ENCODE assay signal across 8 cellular contexts in genomic region chr22:38705235-38706100, GRCh38. TPM values are rescaled to one million over a fixed set of nuclear protein-coding genes. Genes with fewer than 3 reads are reported as not detected.
DNase-seq lines count a peak whose midpoint lies in the region; ATAC-seq and TF ChIP-seq lines count a peak whose summit lies in the region.

GTPBP1 (plus strand) TSS chr22:38705944; CDS start chr22:38705956, 12 bp downstream.

- peak within 1 kb of the TSS; percentile 74 to 98 (median 88) for H3K4me3 ChIP-seq in heart right ventricle
- H3K4me3 ChIP-seq in upper lobe of left lung = peak within 1 kb of the TSS; percentile 61 to 99 (median 74)

- H3K36me3 ChIP-seq in heart right ventricle = peaks cover 0 to 17% (median 7%) of the 10 kb centered on the region in 9 donors
- H3K36me3 ChIP-seq in upper lobe of left lung = peaks cover 0 to 11% (median 3%) of the 10 kb centered on the region in 4 donors

- in situ Hi-C loops in GM13976 (cut with MboI; ENCODE audit: low sequenced_read_pairs, unreplicated experiment) = no loop called here

- H3K4me1 ChIP-seq in heart right ventricle = peaks cover 12 to 55% (median 51%) of the 10 kb centered on the region in 9 donors
- peaks cover 32 to 41% (median 39%) of the 10 kb centered on the region in 4 donors for H3K4me1 ChIP-seq in upper lobe of left lung

- peak; percentile 96 for DNase-seq in GM13976 (ENCODE audit: low spot score)
- DNase-seq in NCI-H146 treated with DMSO at 0.1 percent for 48 hours (lab: John Stamatoyannopoulos, UW; ENCODE audit: unreplicated experiment) = peak; percentile 98
- peak; percentile 100 for DNase-seq in amniotic epithelial cell (ENCODE audit: low read depth)
- peak; percentile 95 to 100 for DNase-seq in heart right ventricle
- peak; percentile 96 to 100 (median 98) for DNase-seq in posterior cingulate gyrus
- DNase-seq in upper lobe of left lung = peak; percentile 86 to 100

- TF ChIP-seq POLR2A in upper lobe of left lung (IDR thresholded peaks at IDR 0.05) = peak in 3 of 4 donors; percentile 88 to 99 (median 92)

- no peaks in the 10 kb centered on the region for H3K9me3 ChIP-seq in heart right ventricle
- H3K9me3 ChIP-seq in upper lobe of left lung = no peaks in the 10 kb centered on the region

- peak; percentile 75 for ATAC-seq in HG02870 (IDR thresholded peaks at IDR 0.05; ENCODE audit: unreplicated experiment)
- peak; percentile 87 to 95 (median 94) for ATAC-seq in heart right ventricle
- peak; percentile 92 to 98 for ATAC-seq in upper lobe of left lung (ENCODE audit: low FRiP score in 2 of 2)

- no peaks in the 10 kb centered on the region for H3K27me3 ChIP-seq in heart right ventricle
- H3K27me3 ChIP-seq in upper lobe of left lung = no peaks in the 10 kb centered on the region

- intact Hi-C loops in T-helper 1 cell treated with Interleukin-12 subunit alpha and Interleukin-12 subunit beta and Interleukin-4 antibody, amounts not matched to agents 30 ng/mL and 1 ng/mL, for 36 hours (cut with micrococcal nuclease) = loop anchor here (1.0 to 5.0 kb wide), 16 partner anchors 24 to 817 kb away; partner anchors contain the start of genes ATF4, CBX6, CBX7 and CBY1
- intact Hi-C loops in heart right ventricle (cut with DNase I) (loop anchor here in 5 of 10 donors (1.0 to 10.0 kb wide), 5 partner anchors 47 to 201 kb away; partner anchors contain the start of genes SUN2 (in 2 of the 5), CBY1 (in 1 of the 5), DDX17 (in 1 of the 5) and FAM227A (in 1 of the 5)), posterior cingulate gyrus (cut with DNase I) (loop anchor here (2.0 to 10.0 kb wide), 2 partner anchors 49 to 201 kb away; partner anchors contain the start of genes DDX17 and SUN2)

- TF ChIP-seq CTCF in GM13976 (IDR thresholded peaks at IDR 0.05; ENCODE audit: borderline replicate concordance, control extremely low read depth, extremely low read depth, insufficient read depth, missing control alignments) = no peak
- peak in 2 of 9 donors; percentile 28 to 35 for TF ChIP-seq CTCF in heart right ventricle (IDR thresholded peaks at IDR 0.05)
- TF ChIP-seq CTCF in upper lobe of left lung (IDR thresholded peaks at IDR 0.05) = peak in 4 of 6 experiments; percentile 24 to 41 (median 36)

- 0% methylated on average over 54 to 55 of the region's 55 CpGs for WGBS in heart right ventricle, 2 donors
- 0% methylated on average over 15 to 47 of the region's 55 CpGs for WGBS in upper lobe of left lung, 2 donors

- peak within 1 kb of the TSS; percentile 86 to 98 (median 95) for H3K27ac ChIP-seq in heart right ventricle
- H3K27ac ChIP-seq in upper lobe of left lung = peak within 1 kb of the TSS; percentile 94 to 99 (median 98)

- peak in 1 of 4 donors; percentile 40 for TF ChIP-seq EP300 in upper lobe of left lung (IDR thresholded peaks at IDR 0.05)

RNA-seq across cellular contexts. Expression of gene GTPBP1, which starts in this region (rescaled TPM):
- 99.9 and 104 TPM in 2 replicates for total RNA-seq in T-helper 1 cell treated with Interleukin-12 subunit alpha and Interleukin-12 subunit beta and Interleukin-4 antibody, amounts not matched to agents 30 ng/mL and 1 ng/mL, for 36 hours
- 10 to 100 TPM; 23.0 to 53.2 (median 34.2) TPM for total RNA-seq in heart right ventricle
- 10 to 100 TPM; 13.5 to 18.4 TPM for polyA plus RNA-seq in heart right ventricle
- total RNA-seq in upper lobe of left lung = 100 to 1,000 TPM in 2 of 6 donors, 10 to 100 TPM in 4; 57.9 to 176 (median 73.6) TPM

Comparison
In these comparisons a context has a peak if more than half of its experiments do, and no peak if none do; other contexts are left out.
1. Peak in every context shown above with its lines: DNase-seq, ATAC-seq, H3K4me3 ChIP-seq and H3K27ac ChIP-seq.